1 cellular context compared by ENCODE assay signal in the genomic region with DNA sequence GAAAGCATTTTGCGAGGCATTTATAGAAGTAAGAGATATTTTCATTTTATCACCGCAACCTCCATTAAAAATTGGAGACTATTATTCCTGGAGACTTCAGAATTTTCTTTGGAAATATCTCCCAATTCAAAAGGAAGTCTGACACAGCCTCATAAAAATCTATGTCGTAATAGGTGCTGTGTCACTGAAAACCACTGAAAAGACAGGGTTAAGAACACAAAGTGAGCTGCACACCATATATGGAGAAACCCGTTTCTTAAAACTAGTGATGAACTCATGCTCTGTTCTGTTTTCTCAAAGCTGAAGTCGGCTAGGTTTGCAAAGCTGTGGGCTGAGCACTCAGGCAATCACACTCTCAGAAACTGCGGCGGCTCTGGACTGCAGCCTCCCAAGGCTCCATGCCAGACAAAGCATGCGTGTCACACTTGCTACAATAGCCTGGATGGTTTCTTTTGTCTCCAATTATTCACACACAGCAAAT.
TF ChIP-seq lines count a peak whose summit lies in the region.

GLIPR1 (plus strand) TSS at position 287 of the 481 bp plus-strand sequence; CDS start at position 413, 126 bp downstream.

TF ChIP-seq in WTC11, 78 proteins besides CTCF, POLR2A, EP300 and RAD21 (continued from another document):
- TF ChIP-seq ZNF281 (CRISPR knock-in tag; IDR thresholded peaks at IDR 0.05), result no peak
- TF ChIP-seq, protein P1, sequence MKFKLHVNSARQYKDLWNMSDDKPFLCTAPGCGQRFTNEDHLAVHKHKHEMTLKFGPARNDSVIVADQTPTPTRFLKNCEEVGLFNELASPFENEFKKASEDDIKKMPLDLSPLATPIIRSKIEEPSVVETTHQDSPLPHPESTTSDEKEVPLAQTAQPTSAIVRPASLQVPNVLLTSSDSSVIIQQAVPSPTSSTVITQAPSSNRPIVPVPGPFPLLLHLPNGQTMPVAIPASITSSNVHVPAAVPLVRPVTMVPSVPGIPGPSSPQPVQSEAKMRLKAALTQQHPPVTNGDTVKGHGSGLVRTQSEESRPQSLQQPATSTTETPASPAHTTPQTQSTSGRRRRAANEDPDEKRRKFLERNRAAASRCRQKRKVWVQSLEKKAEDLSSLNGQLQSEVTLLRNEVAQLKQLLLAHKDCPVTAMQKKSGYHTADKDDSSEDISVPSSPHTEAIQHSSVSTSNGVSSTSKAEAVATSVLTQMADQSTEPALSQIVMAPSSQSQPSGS (CRISPR knock-in tag; IDR thresholded peaks at IDR 0.05; ENCODE audit: borderline replicate concordance, low read depth), result no peak
- TF ChIP-seq TEAD4 (CRISPR knock-in tag; IDR thresholded peaks at IDR 0.05), result no peak
- no peak for TF ChIP-seq SMAD4 (CRISPR knock-in tag; IDR thresholded peaks at IDR 0.05)
- TF ChIP-seq PREB (CRISPR knock-in tag; IDR thresholded peaks at IDR 0.05; ENCODE audit: borderline replicate concordance), result no peak
- TF ChIP-seq NFATC4 (CRISPR knock-in tag; IDR thresholded peaks at IDR 0.05), result no peak
- no peak for TF ChIP-seq ETV6 (CRISPR knock-in tag; IDR thresholded peaks at IDR 0.05)
- no peak for TF ChIP-seq FOXJ3 (CRISPR knock-in tag; IDR thresholded peaks at IDR 0.05; ENCODE audit: borderline replicate concordance)
- TF ChIP-seq RORB (CRISPR knock-in tag; IDR thresholded peaks at IDR 0.05), result no peak
- TF ChIP-seq, protein P2, sequence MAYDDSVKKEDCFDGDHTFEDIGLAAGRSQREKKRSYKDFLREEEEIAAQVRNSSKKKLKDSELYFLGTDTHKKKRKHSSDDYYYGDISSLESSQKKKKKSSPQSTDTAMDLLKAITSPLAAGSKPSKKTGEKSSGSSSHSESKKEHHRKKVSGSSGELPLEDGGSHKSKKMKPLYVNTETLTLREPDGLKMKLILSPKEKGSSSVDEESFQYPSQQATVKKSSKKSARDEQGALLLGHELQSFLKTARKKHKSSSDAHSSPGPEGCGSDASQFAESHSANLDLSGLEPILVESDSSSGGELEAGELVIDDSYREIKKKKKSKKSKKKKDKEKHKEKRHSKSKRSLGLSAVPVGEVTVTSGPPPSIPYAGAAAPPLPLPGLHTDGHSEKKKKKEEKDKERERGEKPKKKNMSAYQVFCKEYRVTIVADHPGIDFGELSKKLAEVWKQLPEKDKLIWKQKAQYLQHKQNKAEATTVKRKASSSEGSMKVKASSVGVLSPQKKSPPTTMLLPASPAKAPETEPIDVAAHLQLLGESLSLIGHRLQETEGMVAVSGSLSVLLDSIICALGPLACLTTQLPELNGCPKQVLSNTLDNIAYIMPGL (CRISPR knock-in tag; IDR thresholded peaks at IDR 0.05), result no peak
- TF ChIP-seq ZNF121 (CRISPR knock-in tag; IDR thresholded peaks at IDR 0.05), result no peak
